In genomic region chr2:108534577-108535379, GRCh38 we compare ENCODE assay signal across 1 cellular context.
TF ChIP-seq lines count a peak whose summit lies in the region.

No MANE protein-coding gene starts in this region.

TF ChIP-seq in K562, 482 proteins besides CTCF, POLR2A, EP300 and RAD21 (continued from another document):
- TF ChIP-seq TSHZ1 (CRISPR knock-in tag; IDR thresholded peaks at IDR 0.05): no peak
- no peak for TF ChIP-seq NCOA6 (IDR thresholded peaks at IDR 0.05)
- no peak for TF ChIP-seq TAF15 (IDR thresholded peaks at IDR 0.05; ENCODE audit: low read depth, low read length)
- TF ChIP-seq HOXB6 (CRISPR knock-in tag; IDR thresholded peaks at IDR 0.05; ENCODE audit: borderline replicate concordance): no peak
- TF ChIP-seq THRAP3 (IDR thresholded peaks at IDR 0.05; ENCODE audit: borderline replicate concordance): no peak
- no peak for TF ChIP-seq ARHGAP35 (IDR thresholded peaks at IDR 0.05; ENCODE audit: partially characterized antibody)
- no peak for TF ChIP-seq CREB3L1 (IDR thresholded peaks at IDR 0.05; ENCODE audit: borderline replicate concordance, low read depth)
- no peak for TF ChIP-seq GTF2A2 (tag; IDR thresholded peaks at IDR 0.05)
TF ChIP-seq in K562: peak in this region for 19.
